In genomic region chr14:57420033-57420432, GRCh38 we compare ENCODE assay signal across 6 cellular contexts.
"Had no signal": no experiment of that assay in that cellular context is flagged by ENCODE, and none has a peak within 500 bp of the region (broad histone marks: within the 10 kb centered on the region; RNA-seq: fewer than 3 reads in every experiment).

No MANE protein-coding gene starts in this region.

- H3K4me3 Mint-ChIP-seq: HFFc6, IgD-negative memory B cell had no signal

- H3K27ac Mint-ChIP-seq: HFFc6 had no signal

- H3K9me3 Mint-ChIP-seq: HFFc6, IgD-negative memory B cell had no signal

- H3K4me1 Mint-ChIP-seq: IgD-negative memory B cell had no signal

- H3K27me3 Mint-ChIP-seq: IgD-negative memory B cell had no signal

- DNase-seq: GM23248, GOT3, H7, HFFc6 had no signal

- H3K4me3 ChIP-seq: GM23248, HAP-1 had no signal
